ENCODE assay signal across 19 cellular contexts in the genomic region with DNA sequence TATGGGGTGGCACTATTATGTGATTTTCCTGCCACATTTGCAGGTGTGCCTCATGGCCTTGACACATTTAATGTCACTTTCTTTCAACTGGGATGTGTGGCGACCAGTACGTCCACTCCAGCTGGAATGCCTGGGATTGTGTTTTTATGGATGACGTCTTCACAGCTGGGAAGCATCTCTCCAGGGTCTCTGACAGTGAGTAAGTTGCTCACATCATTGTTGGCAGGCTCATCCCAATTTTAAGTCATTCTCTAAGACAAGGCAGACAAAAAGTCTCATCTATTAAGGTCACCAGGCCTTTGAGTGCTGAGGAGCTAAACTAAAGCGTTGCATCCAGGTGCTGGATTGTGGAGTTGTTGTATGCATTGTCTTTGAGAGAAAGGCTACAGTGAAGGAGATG. TPM values are rescaled to one million over a fixed set of nuclear protein-coding genes. Genes with fewer than 3 reads are reported as not detected.
DNase-seq lines count a peak whose midpoint lies in the region; ATAC-seq, FAIRE-seq and TF ChIP-seq lines count a peak whose summit lies in the region.
"Had no signal": no experiment of that assay in that cellular context is flagged by ENCODE, and none has a peak within 500 bp of the region (broad histone marks: within the 10 kb centered on the region; RNA-seq: fewer than 3 reads in every experiment).

No MANE protein-coding gene starts in this region.

- no peak overlapping the region for H3K4me2 ChIP-seq in IMR-90 (ENCODE audit: low read depth, low read length)

- CTCF ChIA-PET in IMR-90 (lab: Yijun Ruan, JAX) = no interaction called here

- H3K9ac ChIP-seq in IMR-90 (ENCODE audit: low read depth, low read length) = no peak overlapping the region

- no peak overlapping the region for H2BK5ac ChIP-seq in IMR-90 (ENCODE audit: low read depth, low read length, poor library complexity, severe bottlenecking)

- H3K4me1 Mint-ChIP-seq in activated naive CD8-positive, alpha-beta T cell (ENCODE audit: low read depth) = peaks cover 87% of the 10 kb centered on the region
- peaks cover 79% of the 10 kb centered on the region for H3K4me1 Mint-ChIP-seq in activated naive CD8-positive, alpha-beta T cell treated with anti-CD3 and anti-CD28 coated beads, Interleukin-2, amount 50 U/mL, for 24 hours
- H3K4me1 Mint-ChIP-seq in effector memory CD8-positive, alpha-beta T cell (ENCODE audit: low read depth in 2 of 2) = peaks cover 61 to 92% of the 10 kb centered on the region in 2 donors
- H3K4me1 Mint-ChIP-seq in natural killer cell treated with Interleukin-12 subunit alpha and Interleukin-12 subunit beta and Interleukin-15 and Interleukin-18, amount 100 ng/mL, for 72 hours (ENCODE audit: low read depth in 2 of 2) = peaks cover 65 to 87% of the 10 kb centered on the region in 2 donors

- ATAC-seq in activated naive CD8-positive, alpha-beta T cell treated with anti-CD3 and anti-CD28 coated beads, Interleukin-2, amount 50 U/mL, for 24 hours = no peak
- ATAC-seq in IMR-90 (ENCODE audit: low read depth) = no peak
- no peak for ATAC-seq in effector memory CD8-positive, alpha-beta T cell (replicated peaks)
- no peak for ATAC-seq in natural killer cell treated with Interleukin-12 subunit alpha and Interleukin-12 subunit beta and Interleukin-15 and Interleukin-18, amount 100 ng/mL, for 72 hours
- ATAC-seq: Panc1, SK-N-SH treated with all-trans-retinoic acid at 6 μM for 48 hours had no signal

- peak overlapping the region; percentile 11 for H2BK20ac ChIP-seq in IMR-90 (ENCODE audit: low read depth, low read length)

- intact Hi-C loops in IMR-90 (cut with micrococcal nuclease) = no loop called here
- intact Hi-C loops in spleen (cut with DNase I; ENCODE audit: low total_unique reads) = no loop called here

- peak overlapping the region; percentile 85 for H4K91ac ChIP-seq in IMR-90 (ENCODE audit: insufficient read depth, low read depth, low read length)

- H3K4me3 Mint-ChIP-seq in activated naive CD8-positive, alpha-beta T cell = peak overlapping the region; percentile 17
- no peak overlapping the region for H3K4me3 Mint-ChIP-seq in activated naive CD8-positive, alpha-beta T cell treated with anti-CD3 and anti-CD28 coated beads, Interleukin-2, amount 50 U/mL, for 24 hours
- H3K4me3 Mint-ChIP-seq in effector memory CD8-positive, alpha-beta T cell = peak overlapping the region in 1 of 2 donors; percentile 53
- peak overlapping the region; percentile 37 for H3K4me3 Mint-ChIP-seq in natural killer cell treated with Interleukin-12 subunit alpha and Interleukin-12 subunit beta and Interleukin-15 and Interleukin-18, amount 100 ng/mL, for 72 hours
- H3K4me3 Mint-ChIP-seq: HFFc6 had no signal

- H3K4me3 ChIP-seq in IMR-90 (ENCODE audit: insufficient read depth, low read depth, low read length) = no peak overlapping the region
- no peak overlapping the region for H3K4me3 ChIP-seq in spleen

- peak overlapping the region; percentile 98 for H2AK5ac ChIP-seq in IMR-90 (ENCODE audit: low read depth, low read length)

- 0 out of 2 replicates have a peak overlapping the region, but pooled peaks have one; percentile 32 for H4K5ac ChIP-seq in IMR-90 (ENCODE audit: low read depth, low read length)

- no peak for TF ChIP-seq CTCF in IMR-90 (conservative IDR thresholded peaks at IDR 0.05; ENCODE audit: low read depth, low read length)
- TF ChIP-seq CTCF in spleen (IDR thresholded peaks at IDR 0.05 in 8 of 11, conservative IDR thresholded peaks at IDR 0.05 in 3 of 11) = no peak

- no peak for FAIRE-seq in GM19239 (lab: Jason Lieb, UNC)
- FAIRE-seq: H54 had no signal

- peak overlapping the region; percentile 90; the same call in 1 of the 3 replicates for H2BK15ac ChIP-seq in IMR-90 (ENCODE audit: low read depth, low read length)

- H3K36me3 Mint-ChIP-seq in activated naive CD8-positive, alpha-beta T cell = peaks cover 34% of the 10 kb centered on the region
- H3K36me3 Mint-ChIP-seq in activated naive CD8-positive, alpha-beta T cell treated with anti-CD3 and anti-CD28 coated beads, Interleukin-2, amount 50 U/mL, for 24 hours (ENCODE audit: low read depth) = peaks cover 5% of the 10 kb centered on the region
- peaks cover 8% of the 10 kb centered on the region for H3K36me3 Mint-ChIP-seq in effector memory CD8-positive, alpha-beta T cell (ENCODE audit: insufficient read depth)
- H3K36me3 Mint-ChIP-seq in natural killer cell treated with Interleukin-12 subunit alpha and Interleukin-12 subunit beta and Interleukin-15 and Interleukin-18, amount 100 ng/mL, for 72 hours = no peaks in the 10 kb centered on the region

- WGBS in IMR-90 (ENCODE audit: extremely low coverage in 2 of 2, insufficient read length in 1 of 2), 2 experiments = 100% methylated on average over 3 of the region's 4 CpGs; no CpG with 5 or more reads in 1 of the 2 experiments
- 89 to 94% (median 93%) methylated on average over 4 of the region's 4 CpGs for WGBS in spleen, 5 donors

- TF ChIP-seq POLR2A in IMR-90 (IDR thresholded peaks at IDR 0.05; ENCODE audit: low read depth, low read length) = no peak
- no peak for TF ChIP-seq POLR2A in spleen (IDR thresholded peaks at IDR 0.05)

- TF ChIP-seq RAD21 in IMR-90 (IDR thresholded peaks at IDR 0.05; ENCODE audit: low read length) = no peak

- H3K4ac ChIP-seq in IMR-90 (ENCODE audit: low read depth, low read length) = peak overlapping the region; percentile 89

- no peak overlapping the region for H3K23ac ChIP-seq in IMR-90 (ENCODE audit: low read depth, low read length)

- H3K27ac ChIP-seq in IMR-90 (ENCODE audit: insufficient read depth, low read length) = no peak overlapping the region
- H3K27ac ChIP-seq in spleen = no peak overlapping the region

- peaks cover 0 to 17% of the 10 kb centered on the region in 2 experiments; a peak in 2 of 4 replicates for H3K79me1 ChIP-seq in IMR-90 (ENCODE audit: low read depth in 1 of 2, low read length in 2 of 2)

- in situ Hi-C loops in IMR-90 (cut with MboI; ENCODE audit: low sequenced_read_pairs) = no loop called here

- no peaks in the 10 kb centered on the region for H4K20me1 ChIP-seq in IMR-90 (ENCODE audit: insufficient read depth, low read length)

- H3K9me3 ChIP-seq in IMR-90 (ENCODE audit: control insufficient read depth, insufficient read depth, low read length) = no peaks in the 10 kb centered on the region
- no peaks in the 10 kb centered on the region for H3K9me3 ChIP-seq in spleen

- peaks cover 23% of the 10 kb centered on the region for H3K9me1 ChIP-seq in IMR-90 (ENCODE audit: insufficient read depth, low read length)

- dilution Hi-C loops in IMR-90 (cut with HindIII; ENCODE audit: low sequenced_read_pairs, unreplicated experiment) = no loop called here

- BruUV-seq in IMR-90 (replicated peaks; lab: Mats Ljungman, UMichigan) = no TSS peak

- H3K4me1 ChIP-seq in IMR-90 (ENCODE audit: control insufficient read depth, insufficient read depth, low read length) (peaks cover 15% of the 10 kb centered on the region), spleen (peaks cover 0 to 57% (median 11%) of the 10 kb centered on the region in 6 donors)

- no peak overlapping the region for H3K56ac ChIP-seq in IMR-90 (ENCODE audit: extremely low read depth, insufficient read depth, low read length)

- no peak for DNase-seq in activated naive CD8-positive, alpha-beta T cell treated with anti-CD3 and anti-CD28 coated beads, Interleukin-2, amount 50 U/mL, for 24 hours
- DNase-seq in IMR-90 = no peak
- no peak for DNase-seq in effector memory CD8-positive, alpha-beta T cell
- no peak for DNase-seq in natural killer cell treated with Interleukin-12 subunit alpha and Interleukin-12 subunit beta and Interleukin-15 and Interleukin-18, amount 100 ng/mL, for 72 hours (ENCODE audit: low spot score)
- DNase-seq in NCI-H446 treated with DMSO at 0.1 percent for 48 hours (lab: John Stamatoyannopoulos, UW) = no peak
- no peak for DNase-seq in GM19239 (ENCODE audit: insufficient read length, low spot score)
- DNase-seq in spleen = no peak
- DNase-seq: AML-193, Calu3, DMS53, Kasumi-1, NCI-H1930, NCI-H2171 treated with DMSO at 0.1 percent for 48 hours, NCI-H524 had no signal

- POLR2A ChIA-PET in IMR-90 (lab: Charles Lee; ENCODE audit: unreplicated experiment) = interaction anchor here (0.6 kb wide), 1 partner anchor 106 kb away, joined by 3 read pairs; no protein-coding TSS in a partner anchor

- no peaks in the 10 kb centered on the region for H3K27me3 Mint-ChIP-seq in activated naive CD8-positive, alpha-beta T cell
- H3K27me3 Mint-ChIP-seq in activated naive CD8-positive, alpha-beta T cell treated with anti-CD3 and anti-CD28 coated beads, Interleukin-2, amount 50 U/mL, for 24 hours = no peaks in the 10 kb centered on the region
- no peaks in the 10 kb centered on the region for H3K27me3 Mint-ChIP-seq in effector memory CD8-positive, alpha-beta T cell
- no peaks in the 10 kb centered on the region for H3K27me3 Mint-ChIP-seq in natural killer cell treated with Interleukin-12 subunit alpha and Interleukin-12 subunit beta and Interleukin-15 and Interleukin-18, amount 100 ng/mL, for 72 hours

- peak overlapping the region; percentile 31 to 68; a peak in 1 of 4 replicates for H4K8ac ChIP-seq in IMR-90 (ENCODE audit: low read depth in 2 of 2, low read length in 2 of 2)

- peak overlapping the region; percentile 90 for H3K18ac ChIP-seq in IMR-90 (ENCODE audit: low read depth, low read length)

- H3K27me3 ChIP-seq in IMR-90 (ENCODE audit: control insufficient read depth, insufficient read depth, low read length) (no peaks in the 10 kb centered on the region), spleen (replicated peaks in 1 of 7) (no peaks in the 10 kb centered on the region)

- peak overlapping the region; percentile 77; the same call in 1 of the 2 replicates for H3K14ac ChIP-seq in IMR-90 (replicated peaks; ENCODE audit: low read depth, low read length)

- H3K27ac Mint-ChIP-seq in activated naive CD8-positive, alpha-beta T cell = peak overlapping the region; percentile 47
- no peak overlapping the region for H3K27ac Mint-ChIP-seq in activated naive CD8-positive, alpha-beta T cell treated with anti-CD3 and anti-CD28 coated beads, Interleukin-2, amount 50 U/mL, for 24 hours
- peak overlapping the region; percentile 79 to 92 for H3K27ac Mint-ChIP-seq in effector memory CD8-positive, alpha-beta T cell
- peak overlapping the region; percentile 52 to 78 for H3K27ac Mint-ChIP-seq in natural killer cell treated with Interleukin-12 subunit alpha and Interleukin-12 subunit beta and Interleukin-15 and Interleukin-18, amount 100 ng/mL, for 72 hours

- H3K36me3 ChIP-seq in IMR-90 (ENCODE audit: control insufficient read depth, insufficient read depth, low read length) (no peaks in the 10 kb centered on the region), spleen (peaks cover 0 to 11% (median 0%) of the 10 kb centered on the region in 6 donors)

- no peak overlapping the region for H2AFZ ChIP-seq in IMR-90 (replicated peaks; ENCODE audit: low read length, poor library complexity)

- H2BK120ac ChIP-seq in IMR-90 (ENCODE audit: low read depth, low read length) = peak overlapping the region; percentile 94

- no peaks in the 10 kb centered on the region for H3K9me3 Mint-ChIP-seq in activated naive CD8-positive, alpha-beta T cell (ENCODE audit: low read depth)
- H3K9me3 Mint-ChIP-seq in activated naive CD8-positive, alpha-beta T cell treated with anti-CD3 and anti-CD28 coated beads, Interleukin-2, amount 50 U/mL, for 24 hours = no peaks in the 10 kb centered on the region
- H3K9me3 Mint-ChIP-seq in effector memory CD8-positive, alpha-beta T cell = no peaks in the 10 kb centered on the region
- H3K9me3 Mint-ChIP-seq in natural killer cell treated with Interleukin-12 subunit alpha and Interleukin-12 subunit beta and Interleukin-15 and Interleukin-18, amount 100 ng/mL, for 72 hours = no peaks in the 10 kb centered on the region
- H3K9me3 Mint-ChIP-seq: HFFc6 had no signal

- peak overlapping the region; percentile 22 for H2AK9ac ChIP-seq in IMR-90 (replicated peaks; ENCODE audit: low read depth, low read length, poor library complexity)

RNA-seq across cellular contexts. Expression of a gene that starts 43.3 kb away (rescaled TPM):
- total RNA-seq in IMR-90 (2012; rRNA removed) (16.7 and 56.5 TPM in 2 replicates), spleen (10 to 100 TPM; 29.8 to 70.0 (median 57.4) TPM)
- polyA plus RNA-seq in IMR-90 (2012; rRNA removed) (34.5 and 45.0 TPM in 2 replicates), spleen (1 to 10 TPM; 4.8 to 7.7 (median 6.7) TPM)
- 33.2 and 58.6 TPM in 2 replicates for polyA plus RNA-seq in IMR-90 (2012; cell fraction: cytosol; rRNA removed)
- polyA plus RNA-seq in IMR-90 (2012; cell fraction: nucleus; rRNA removed; ENCODE audit: low replicate concordance) = 85.5 and 137 TPM in 2 replicates
- 100 to 1,000 TPM in 1 of 2 donors, 10 to 100 TPM in 1; 67.8 to 121 TPM for total RNA-seq in natural killer cell treated with Interleukin-12 subunit alpha and Interleukin-12 subunit beta and Interleukin-15 and Interleukin-18, amount 100 ng/mL, for 72 hours
